ENCODE assay signal across 14 cellular contexts in genomic region chrX:78687586-78687985, GRCh38. TPM values are rescaled to one million over a fixed set of nuclear protein-coding genes. Genes with fewer than 3 reads are reported as not detected.
DNase-seq lines count a peak whose midpoint lies in the region; ATAC-seq, FAIRE-seq and TF ChIP-seq lines count a peak whose summit lies in the region.
"Had no signal": no experiment of that assay in that cellular context is flagged by ENCODE, and none has a peak within 500 bp of the region (broad histone marks: within the 10 kb centered on the region; RNA-seq: fewer than 3 reads in every experiment).

No MANE protein-coding gene starts in this region.

- no peak overlapping the region for H3K27ac ChIP-seq in MM.1S (ENCODE audit: low read length)
- no peak overlapping the region for H3K27ac ChIP-seq in OCI-LY7 (ENCODE audit: low read depth, low read length, poor library complexity, severe bottlenecking)
- H3K27ac ChIP-seq: psoas muscle, SK-N-MC had no signal

- intact Hi-C loops in OCI-LY7 (cut with micrococcal nuclease; ENCODE audit: unreplicated experiment) = no loop called here

- H3K4me1 ChIP-seq in MM.1S (ENCODE audit: low read length) (peaks cover 4% of the 10 kb centered on the region; the same call in 1 of the 2 replicates), OCI-LY7 (ENCODE audit: insufficient read depth, low read length, poor library complexity, severe bottlenecking) (no peaks in the 10 kb centered on the region)
- H3K4me1 ChIP-seq: psoas muscle had no signal

- no peaks in the 10 kb centered on the region for H3K36me3 ChIP-seq in MM.1S (replicated peaks; ENCODE audit: insufficient read depth, low read length)
- H3K36me3 ChIP-seq in OCI-LY7 (ENCODE audit: insufficient read depth, low read length) = no peaks in the 10 kb centered on the region

- H3K27me3 ChIP-seq in MM.1S (replicated peaks; ENCODE audit: insufficient read depth, low read length) = no peaks in the 10 kb centered on the region

- FAIRE-seq in RCC 7860 (lab: Jason Lieb, UNC) = no peak
- FAIRE-seq: endometrium had no signal

- no peak overlapping the region for H3K4me2 ChIP-seq in MM.1S (ENCODE audit: low read depth, low read length)
- H3K4me2 ChIP-seq in OCI-LY7 (ENCODE audit: low read length) = no peak overlapping the region

- no peak overlapping the region for H3K9ac ChIP-seq in MM.1S (ENCODE audit: low read length)

- no TSS peak for BruUV-seq in OCI-LY7 (replicated peaks; lab: Mats Ljungman, UMichigan)

- no peaks in the 10 kb centered on the region for H3F3A ChIP-seq in MM.1S (ENCODE audit: insufficient read depth, low read length)

- H3K79me2 ChIP-seq in MM.1S (ENCODE audit: low read length) (no peaks in the 10 kb centered on the region), OCI-LY7 (ENCODE audit: insufficient read depth, low read depth, low read length) (no peaks in the 10 kb centered on the region)

- no peak for TF ChIP-seq CTCF in GM12865 (IDR thresholded peaks at IDR 0.05; ENCODE audit: insufficient read depth, low read depth, low read length, missing control alignments)
- TF ChIP-seq CTCF in MM.1S (IDR thresholded peaks at IDR 0.05; ENCODE audit: low read length) = no peak
- no peak for TF ChIP-seq CTCF in OCI-LY7 (conservative IDR thresholded peaks at IDR 0.05; ENCODE audit: low read length)

- POLR2A ChIA-PET in OCI-LY7 (lab: Charles Lee) = no interaction called here

- H3K9me3 ChIP-seq in MM.1S (replicated peaks; ENCODE audit: insufficient read depth, low read length) (no peaks in the 10 kb centered on the region), OCI-LY7 (ENCODE audit: low read length) (no peaks in the 10 kb centered on the region)
- H3K9me3 ChIP-seq: psoas muscle had no signal

- H2AFZ ChIP-seq in MM.1S (ENCODE audit: low read length) = no peak overlapping the region
- H2AFZ ChIP-seq in OCI-LY7 (ENCODE audit: low read length) = no peak overlapping the region

- H3K4me3 ChIP-seq in GM12865 (ENCODE audit: low read depth, low read length) (no peak overlapping the region), MM.1S (ENCODE audit: low read length) (no peak overlapping the region), OCI-LY7 (ENCODE audit: low read depth, low read length, poor library complexity, severe bottlenecking) (no peak overlapping the region)
- H3K4me3 ChIP-seq: psoas muscle, SK-N-MC had no signal

- DNase-seq in GM12865 (ENCODE audit: low read depth) = peak; percentile 71
- peak; percentile 35 for DNase-seq in MM.1S
- no peak for DNase-seq in OCI-LY7 (ENCODE audit: low spot score)
- DNase-seq in RCC 7860 (ENCODE audit: low spot score) = no peak
- DNase-seq in cerebellum (ENCODE audit: low spot score) = no peak
- DNase-seq in activated CD4-positive, alpha-beta T cell treated with anti-CD3 and anti-CD28 coated beads for 4 hours = no peak
- DNase-seq: hippocampal formation, NCI-H345, psoas muscle had no signal

- ATAC-seq in GM19455 (IDR thresholded peaks at IDR 0.05; ENCODE audit: unreplicated experiment) (peak; percentile 87), HG02943 (IDR thresholded peaks at IDR 0.05; ENCODE audit: low read depth, unreplicated experiment) (peak; percentile 84)
- ATAC-seq: psoas muscle had no signal

- H4K20me1 ChIP-seq in MM.1S (ENCODE audit: insufficient read depth, low read length) = no peaks in the 10 kb centered on the region
- no peaks in the 10 kb centered on the region for H4K20me1 ChIP-seq in OCI-LY7 (ENCODE audit: insufficient read depth, low read length)

- H3K9me2 ChIP-seq in MM.1S (replicated peaks; ENCODE audit: insufficient read depth, low read length) (no peaks in the 10 kb centered on the region), OCI-LY7 (ENCODE audit: insufficient read depth, low read length) (no peaks in the 10 kb centered on the region)

- CTCF ChIA-PET in OCI-LY7 (lab: Charles Lee; ENCODE audit: unreplicated experiment) = no interaction called here

RNA-seq across cellular contexts. Expression of gene RTL3, which starts 28.5 kb away (rescaled TPM):
- total RNA-seq in OCI-LY7 (2014; rRNA removed; shearing (Covaris generic)) = not detected in 2 replicates
- total RNA-seq in OCI-LY7 (2022) (not detected in 2 replicates), cerebellum (not detected)
- total RNA-seq: mesenteric fat pad had no signal

RNA-seq across cellular contexts. Expression of gene LPAR4, which starts 59.9 kb away (rescaled TPM):
- total RNA-seq in OCI-LY7 (2014; rRNA removed; shearing (Covaris generic)) = not detected in 2 replicates
- total RNA-seq in OCI-LY7 (2022) (not detected in 2 replicates), cerebellum (10.9 TPM)
- total RNA-seq: psoas muscle had no signal

Comparison
In these comparisons a context has a peak if more than half of its experiments do, and no peak if none do; other contexts are left out.
1. DNase-seq: peak in GM12865 (single experiment) and MM.1S (single experiment); none in OCI-LY7 (single experiment), RCC 7860 (single experiment), cerebellum (single experiment) and activated CD4-positive, alpha-beta T cell treated with anti-CD3 and anti-CD28 coated beads for 4 hours (0 of 2).
2. RNA of gene LPAR4, which starts 59.9 kb away (total RNA-seq): 10.9 TPM in cerebellum (single experiment); not detected in OCI-LY7; every median in the first group is over 10 times any median in the second.